Comparison of ENCODE assay signal across 8 cellular contexts in genomic region chr6:143940011-143940597, GRCh38.
DNase-seq lines count a peak whose midpoint lies in the region; ATAC-seq and TF ChIP-seq lines count a peak whose summit lies in the region.

No MANE protein-coding gene starts in this region.

- TF ChIP-seq CTCF in fibroblast of pulmonary artery (IDR thresholded peaks at IDR 0.05; ENCODE audit: low read length, missing control alignments) (peak; percentile 83), sigmoid colon (IDR thresholded peaks at IDR 0.05) (peak in 2 of 4 experiments; percentile 42 to 43)

- intact Hi-C loops in sigmoid colon (cut with DNase I) = loop anchor here (5.0 kb wide), 1 partner anchor 72 kb away; no protein-coding TSS in a partner anchor

- peak; percentile 99 for ATAC-seq in HG03139 (IDR thresholded peaks at IDR 0.05; ENCODE audit: unreplicated experiment)

- no peaks in the 10 kb centered on the region for H3K4me1 ChIP-seq in sigmoid colon

- no peaks in the 10 kb centered on the region for H3K36me3 ChIP-seq in sigmoid colon

- peak; percentile 29 for DNase-seq in Caki2 (ENCODE audit: low read depth)
- DNase-seq in GM19238 (ENCODE audit: insufficient read length, low spot score) = peak; percentile 54
- peak; percentile 47 for DNase-seq in NCI-H748 (lab: John Stamatoyannopoulos, UW; ENCODE audit: unreplicated experiment)
- peak; percentile 48 for DNase-seq in activated CD8-positive, alpha-beta memory T cell treated with anti-CD3 and anti-CD28 coated beads, Interleukin-2, amount 50 U/mL, for 4 hours
- DNase-seq in fibroblast of pulmonary artery (ENCODE audit: low read depth) = peak; percentile 62
- peak; percentile 66 for DNase-seq in stimulated activated CD4-positive, alpha-beta T cell treated with anti-CD3 and anti-CD28 coated beads, Interleukin-15, amount 100 ng/mL, for 24 hours
- DNase-seq in sigmoid colon = no peak

- no peaks in the 10 kb centered on the region for H3K27me3 ChIP-seq in sigmoid colon

- no peaks in the 10 kb centered on the region for H3K9me3 ChIP-seq in sigmoid colon

- no peak for TF ChIP-seq POLR2A in sigmoid colon (IDR thresholded peaks at IDR 0.05)

- no peak for TF ChIP-seq EP300 in sigmoid colon (IDR thresholded peaks at IDR 0.05)

- H3K4me3 ChIP-seq in fibroblast of pulmonary artery (replicated peaks; ENCODE audit: low read depth, low read length) (no peak overlapping the region), sigmoid colon (no peak overlapping the region)

- WGBS in sigmoid colon, 2 donors = 22 to 38% methylated on average over 4 of the region's 4 CpGs

- no peak overlapping the region for H3K27ac ChIP-seq in sigmoid colon

- in situ Hi-C loops in Caki2 (cut with HindIII; ENCODE audit: low pct_unique_long_range_greater_than_20kb, low sequenced_read_pairs) = no loop called here
